Comparison of ENCODE assay signal across 8 cellular contexts in the genomic region with DNA sequence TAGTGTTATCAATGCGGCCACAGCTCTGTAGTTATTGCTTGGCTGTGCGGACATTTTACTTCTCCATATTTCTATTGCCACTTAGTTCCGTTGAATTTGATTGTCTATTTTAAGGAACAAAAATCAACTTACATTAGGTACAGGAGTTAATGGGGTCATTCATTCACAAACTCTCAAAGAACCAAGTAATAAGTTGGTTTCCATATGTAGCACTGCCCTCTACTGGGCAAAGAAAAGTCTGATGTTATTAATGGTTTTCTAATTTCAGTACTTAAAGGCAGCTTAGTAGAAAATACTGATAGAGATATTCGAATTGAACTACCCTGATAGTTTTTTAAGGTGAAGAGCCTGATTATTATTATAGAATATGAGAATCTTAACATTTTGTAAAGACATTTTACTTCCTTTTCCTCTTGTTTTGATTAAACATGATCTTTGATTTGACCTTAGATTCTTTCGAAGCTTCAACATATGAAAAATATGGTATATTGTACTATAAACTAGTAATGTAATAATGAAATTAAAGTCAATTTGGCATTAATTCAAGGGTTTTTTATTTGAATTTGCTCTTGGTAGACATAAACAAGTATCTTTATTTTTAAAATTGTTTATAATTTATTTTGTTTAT.
DNase-seq lines count a peak whose midpoint lies in the region; ATAC-seq, FAIRE-seq and TF ChIP-seq lines count a peak whose summit lies in the region.

No MANE protein-coding gene starts in this region.

- 42 to 43% methylated on average over 5 of the region's 5 CpGs for WGBS in aorta, 2 donors

- intact Hi-C loops in aorta (cut with DNase I) = no loop called here

- H3K9me3 ChIP-seq in aorta (ENCODE audit: control insufficient read depth, low read length) = peaks cover 2% of the 10 kb centered on the region

- H3K4me1 ChIP-seq in aorta (ENCODE audit: control insufficient read depth in 1 of 2, insufficient read depth in 2 of 2, low read length in 2 of 2) = no peaks in the 10 kb centered on the region

- peak; percentile 48 for TF ChIP-seq CTCF in bronchial epithelial cell (IDR thresholded peaks at IDR 0.05; ENCODE audit: insufficient read depth, low read length, severe bottlenecking)
- TF ChIP-seq CTCF in nephron (IDR thresholded peaks at IDR 0.05; ENCODE audit: unreplicated experiment in 3 of 3) = peak; percentile 65 to 86 (median 70)

- H3K27ac ChIP-seq in aorta (ENCODE audit: low read depth in 1 of 2, low read length in 2 of 2) = no peak overlapping the region

- H3K4me3 Mint-ChIP-seq in nephron = no peak overlapping the region

- FAIRE-seq in bronchial epithelial cell (lab: Jason Lieb, UNC) (no peak), GM12892 (lab: Jason Lieb, UNC) (no peak)

- ATAC-seq in HG02798 (IDR thresholded peaks at IDR 0.05; ENCODE audit: poor library complexity, unreplicated experiment) (peak; percentile 57), GM19452 (IDR thresholded peaks at IDR 0.05; ENCODE audit: unreplicated experiment) (no peak), aorta (ENCODE audit: low FRiP score) (no peak)

- H3K4me3 ChIP-seq in bronchial epithelial cell (ENCODE audit: low read depth, low read length) (no peak overlapping the region), aorta (ENCODE audit: low read length in 2 of 2) (no peak overlapping the region)

- TF ChIP-seq POLR2A in GM12892 (IDR thresholded peaks at IDR 0.05; ENCODE audit: low read depth, low read length) = no peak

- no peaks in the 10 kb centered on the region for H3K27me3 Mint-ChIP-seq in nephron (ENCODE audit: low read depth)

- peak; percentile 4 for DNase-seq in GM04503 (ENCODE audit: low read depth)
- DNase-seq in NCI-H526 treated with DMSO at 0.1 percent for 48 hours (lab: John Stamatoyannopoulos, UW) = peak; percentile 53
- peak; percentile 55 for DNase-seq in bronchial epithelial cell (ENCODE audit: low read depth)
- DNase-seq in aorta = no peak
- DNase-seq in GM12892 (ENCODE audit: insufficient read length) = no peak

- H3K4me1 Mint-ChIP-seq in nephron = no peaks in the 10 kb centered on the region

- H3K27me3 ChIP-seq in bronchial epithelial cell (ENCODE audit: control insufficient read depth, insufficient read depth, low read length) = no peaks in the 10 kb centered on the region
- H3K27me3 ChIP-seq in aorta (ENCODE audit: control insufficient read depth in 1 of 2, insufficient read depth in 2 of 2, low read length in 1 of 2) = no peaks in the 10 kb centered on the region

- no peaks in the 10 kb centered on the region for H3K36me3 ChIP-seq in bronchial epithelial cell (ENCODE audit: control insufficient read depth, insufficient read depth, low read length)
- H3K36me3 ChIP-seq in aorta (ENCODE audit: control insufficient read depth in 1 of 2, insufficient read depth in 2 of 2, low read length in 1 of 2) = no peaks in the 10 kb centered on the region

- no peak overlapping the region for H3K27ac Mint-ChIP-seq in nephron

- no peaks in the 10 kb centered on the region for H3K9me3 Mint-ChIP-seq in nephron

- no peaks in the 10 kb centered on the region for H3K36me3 Mint-ChIP-seq in nephron (ENCODE audit: low read depth)

Comparison
In these comparisons a context has a peak if more than half of its experiments do, and no peak if none do; other contexts are left out.
1. DNase-seq: peak in GM04503 (single experiment), NCI-H526 treated with DMSO at 0.1 percent for 48 hours (single experiment) and bronchial epithelial cell (single experiment); none in aorta (0 of 2) and GM12892 (single experiment).